In the genomic region with DNA sequence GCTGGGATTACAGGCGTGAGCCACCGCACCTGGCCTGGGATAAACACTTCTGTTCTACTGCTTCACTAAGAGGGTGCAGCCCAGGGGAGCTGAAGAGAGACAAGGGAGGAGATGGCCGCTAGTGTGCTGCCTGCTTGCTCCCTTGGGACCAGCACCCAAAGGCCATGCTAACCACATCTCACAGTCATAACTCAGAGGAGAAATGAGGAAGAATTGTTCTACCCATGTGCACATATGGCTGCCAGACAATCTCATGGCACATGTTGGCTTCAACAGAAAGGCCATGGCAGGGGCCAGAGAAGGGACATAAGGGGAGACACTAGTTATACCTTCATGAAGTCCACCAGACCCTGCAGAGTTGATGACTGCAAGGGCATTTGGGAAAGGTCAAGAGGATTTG, we compare ENCODE assay signal across 17 cellular contexts. TPM values are rescaled to one million over a fixed set of nuclear protein-coding genes. Genes with fewer than 3 reads are reported as not detected.
DNase-seq lines count a peak whose midpoint lies in the region; ATAC-seq and TF ChIP-seq lines count a peak whose summit lies in the region.
"Had no signal": no experiment of that assay in that cellular context is flagged by ENCODE, and none has a peak within 500 bp of the region (broad histone marks: within the 10 kb centered on the region; RNA-seq: fewer than 3 reads in every experiment).

No MANE protein-coding gene starts in this region.

- no peak overlapping the region for H2AK5ac ChIP-seq in mesenchymal stem cell (ENCODE audit: low read length, severe bottlenecking)

- H3K36me3 ChIP-seq in OCI-LY7 (ENCODE audit: insufficient read depth, low read length) (no peaks in the 10 kb centered on the region), mesenchymal stem cell (ENCODE audit: control insufficient read depth in 1 of 2, insufficient read depth in 2 of 2, low read depth in 1 of 2, low read length in 2 of 2) (peaks cover 18 to 33% of the 10 kb centered on the region in 2 experiments)

- H3K9me3 ChIP-seq in OCI-LY7 (ENCODE audit: low read length) (no peaks in the 10 kb centered on the region), mesenchymal stem cell (ENCODE audit: control insufficient read depth, low read length) (no peaks in the 10 kb centered on the region)
- H3K9me3 ChIP-seq: A549, upper lobe of left lung had no signal

- no peaks in the 10 kb centered on the region for H3K79me2 ChIP-seq in OCI-LY7 (ENCODE audit: insufficient read depth, low read depth, low read length)

- no peak overlapping the region for H4K91ac ChIP-seq in mesenchymal stem cell (ENCODE audit: low read length)

- no TSS peak for BruUV-seq in OCI-LY7 (replicated peaks; lab: Mats Ljungman, UMichigan)

- WGBS in mesenchymal stem cell: 100% methylated on average over 2 of the region's 3 CpGs

- POLR2A ChIA-PET in OCI-LY7 (lab: Charles Lee): no interaction called here

- no peaks in the 10 kb centered on the region for H3K9me2 ChIP-seq in OCI-LY7 (ENCODE audit: insufficient read depth, low read length)

- H3K18ac ChIP-seq in mesenchymal stem cell (ENCODE audit: low read depth in 1 of 2, low read length in 2 of 2): no peak overlapping the region

- H2AFZ ChIP-seq in OCI-LY7 (ENCODE audit: low read length) (no peak overlapping the region), mesenchymal stem cell (ENCODE audit: low read depth, low read length) (no peak overlapping the region)

- peaks cover 38% of the 10 kb centered on the region for H3K36me3 Mint-ChIP-seq in osteocyte (ENCODE audit: unreplicated experiment)
- H3K36me3 Mint-ChIP-seq in activated T-cell treated with anti-CD3 and anti-CD28 coated beads, Interleukin-2, amount 50 U/mL, for 24 hours (ENCODE audit: low read depth): no peaks in the 10 kb centered on the region
- H3K36me3 Mint-ChIP-seq: IgD-negative memory B cell had no signal

- no peaks in the 10 kb centered on the region for H4K20me1 ChIP-seq in OCI-LY7 (ENCODE audit: insufficient read depth, low read length)

- H3K4me3 Mint-ChIP-seq in osteocyte (ENCODE audit: unreplicated experiment): no peak overlapping the region
- no peak overlapping the region for H3K4me3 Mint-ChIP-seq in activated T-cell treated with anti-CD3 and anti-CD28 coated beads, Interleukin-2, amount 50 U/mL, for 24 hours
- H3K4me3 Mint-ChIP-seq: activated T-cell treated with anti-CD3 and anti-CD28 coated beads, Interleukin-2, amount 50 U/mL, for 4 hours; IgD-negative memory B cell; neural crest cell had no signal

- H2BK15ac ChIP-seq in mesenchymal stem cell (ENCODE audit: low read depth, poor library complexity, severe bottlenecking): no peak overlapping the region

- no peak for TF ChIP-seq POLR2A in GM18505 (IDR thresholded peaks at IDR 0.05; ENCODE audit: borderline replicate concordance, extremely low read depth, insufficient read depth, insufficient read length)

- no peaks in the 10 kb centered on the region for H3K9me3 Mint-ChIP-seq in osteocyte (ENCODE audit: unreplicated experiment)
- no peaks in the 10 kb centered on the region for H3K9me3 Mint-ChIP-seq in activated T-cell treated with anti-CD3 and anti-CD28 coated beads, Interleukin-2, amount 50 U/mL, for 24 hours
- H3K9me3 Mint-ChIP-seq: activated T-cell treated with anti-CD3 and anti-CD28 coated beads, Interleukin-2, amount 50 U/mL, for 4 hours; IgD-negative memory B cell; neural crest cell had no signal

- DNase-seq in osteocyte (ENCODE audit: extremely low spot score, unreplicated experiment) (no peak), OCI-LY7 (ENCODE audit: low spot score) (no peak), mesenchymal stem cell (no peak)
- DNase-seq in activated T-cell treated with anti-CD3 and anti-CD28 coated beads, Interleukin-2, amount 50 U/mL, for 24 hours: no peak
- DNase-seq: activated T-cell treated with anti-CD3 and anti-CD28 coated beads, Interleukin-2, amount 50 U/mL, for 4 hours; glutamatergic neuron; NCI-H187 treated with DMSO at 0.1 percent for 48 hours; upper lobe of left lung had no signal

- H2BK12ac ChIP-seq in mesenchymal stem cell (ENCODE audit: low read length in 2 of 2): no peak overlapping the region

- H3K27me3 Mint-ChIP-seq in osteocyte (ENCODE audit: unreplicated experiment): no peaks in the 10 kb centered on the region
- no peaks in the 10 kb centered on the region for H3K27me3 Mint-ChIP-seq in activated T-cell treated with anti-CD3 and anti-CD28 coated beads, Interleukin-2, amount 50 U/mL, for 24 hours

- no peak overlapping the region for H2BK120ac ChIP-seq in mesenchymal stem cell (ENCODE audit: low read depth, low read length)

- H4K8ac ChIP-seq in mesenchymal stem cell (ENCODE audit: low read length): no peak overlapping the region

- no peak for TF ChIP-seq CTCF in osteocyte (IDR thresholded peaks at IDR 0.05)
- no peak for TF ChIP-seq CTCF in OCI-LY7 (conservative IDR thresholded peaks at IDR 0.05; ENCODE audit: low read length)

- H3K4me2 ChIP-seq in OCI-LY7 (ENCODE audit: low read length) (no peak overlapping the region), mesenchymal stem cell (ENCODE audit: low read length, poor library complexity, severe bottlenecking) (no peak overlapping the region)
- H3K4me2 ChIP-seq: A549, smooth muscle cell had no signal

- peak; percentile 73 for ATAC-seq in GM18505 (IDR thresholded peaks at IDR 0.05; ENCODE audit: unreplicated experiment)
- ATAC-seq in GM19467 (IDR thresholded peaks at IDR 0.05; ENCODE audit: unreplicated experiment): peak; percentile 87
- ATAC-seq in HG02852 (IDR thresholded peaks at IDR 0.05; ENCODE audit: unreplicated experiment): peak; percentile 68
- peak; percentile 92 for ATAC-seq in HG03442 (IDR thresholded peaks at IDR 0.05; ENCODE audit: unreplicated experiment)
- ATAC-seq: A549; activated T-cell treated with anti-CD3 and anti-CD28 coated beads, Interleukin-2, amount 50 U/mL, for 4 hours; left lobe of liver had no signal

- H3K4me3 ChIP-seq in OCI-LY7 (ENCODE audit: low read depth, low read length, poor library complexity, severe bottlenecking) (no peak overlapping the region), mesenchymal stem cell (ENCODE audit: insufficient read depth in 1 of 2, low read depth in 1 of 2, low read length in 2 of 2) (no peak overlapping the region)
- H3K4me3 ChIP-seq: A549, smooth muscle cell, upper lobe of left lung had no signal

- H3K4me1 Mint-ChIP-seq in osteocyte (ENCODE audit: unreplicated experiment): peaks cover 5% of the 10 kb centered on the region
- H3K4me1 Mint-ChIP-seq in activated T-cell treated with anti-CD3 and anti-CD28 coated beads, Interleukin-2, amount 50 U/mL, for 24 hours (ENCODE audit: low read depth): no peaks in the 10 kb centered on the region

- peaks cover 8% of the 10 kb centered on the region for H3K79me1 ChIP-seq in mesenchymal stem cell (replicated peaks; ENCODE audit: low read length, poor library complexity, severe bottlenecking)

- no peaks in the 10 kb centered on the region for H3K27me3 ChIP-seq in mesenchymal stem cell (ENCODE audit: control insufficient read depth in 1 of 2, insufficient read depth in 1 of 2, low read length in 2 of 2)
- H3K27me3 ChIP-seq: upper lobe of left lung had no signal

- H2BK5ac ChIP-seq in mesenchymal stem cell (ENCODE audit: low read depth, low read length, poor library complexity, severe bottlenecking): no peak overlapping the region

- no peak overlapping the region for H3K4ac ChIP-seq in mesenchymal stem cell (ENCODE audit: low read depth in 1 of 2, low read length in 2 of 2)

- no peak overlapping the region for H3K27ac Mint-ChIP-seq in osteocyte (ENCODE audit: unreplicated experiment)
- H3K27ac Mint-ChIP-seq in activated T-cell treated with anti-CD3 and anti-CD28 coated beads, Interleukin-2, amount 50 U/mL, for 24 hours: no peak overlapping the region
- H3K27ac Mint-ChIP-seq: IgD-negative memory B cell had no signal

- intact Hi-C loops in OCI-LY7 (cut with micrococcal nuclease; ENCODE audit: unreplicated experiment): no loop called here

- no peak overlapping the region for H3K14ac ChIP-seq in mesenchymal stem cell (ENCODE audit: low read length in 2 of 2)

- H3K9ac ChIP-seq in mesenchymal stem cell (ENCODE audit: low read length): no peak overlapping the region

- H3K4me1 ChIP-seq in OCI-LY7 (ENCODE audit: insufficient read depth, low read length, poor library complexity, severe bottlenecking) (no peaks in the 10 kb centered on the region), mesenchymal stem cell (ENCODE audit: control insufficient read depth, insufficient read depth, low read depth, low read length) (no peaks in the 10 kb centered on the region)
- H3K4me1 ChIP-seq: A549, upper lobe of left lung had no signal

- CTCF ChIA-PET in OCI-LY7 (lab: Charles Lee; ENCODE audit: unreplicated experiment): no interaction called here

- no peak overlapping the region for H3K27ac ChIP-seq in OCI-LY7 (ENCODE audit: low read depth, low read length, poor library complexity, severe bottlenecking)
- H3K27ac ChIP-seq in mesenchymal stem cell (ENCODE audit: low read length, poor library complexity, severe bottlenecking): no peak overlapping the region
- H3K27ac ChIP-seq: A549, upper lobe of left lung had no signal

- no peak overlapping the region for H3K23ac ChIP-seq in mesenchymal stem cell (ENCODE audit: low read length in 2 of 2)

RNA-seq across cellular contexts. Expression of a gene that starts 22.4 kb away (rescaled TPM):
- not detected in 2 replicates for total RNA-seq in osteocyte
- total RNA-seq in OCI-LY7 (2014; rRNA removed; shearing (Covaris generic)): not detected in 2 replicates
- total RNA-seq in OCI-LY7 (2022): not detected in 2 replicates
- 0.03 TPM for polyA plus RNA-seq in mesenchymal stem cell (2013, experiment 1 of 2)
- not detected for polyA plus RNA-seq in mesenchymal stem cell (2013, experiment 2 of 2)
- total RNA-seq: activated T-cell treated with anti-CD3 and anti-CD28 coated beads, Interleukin-2, amount 50 U/mL, for 4 hours; left lobe of liver; neural crest cell; smooth muscle cell had no signal
- polyA plus RNA-seq: A549, IgD-negative memory B cell had no signal

RNA-seq across cellular contexts. Expression of a gene that starts 24.6 kb away (rescaled TPM):
- not detected in 2 replicates for total RNA-seq in osteocyte
- total RNA-seq in OCI-LY7 (2014; rRNA removed; shearing (Covaris generic)): not detected in 2 replicates
- total RNA-seq in OCI-LY7 (2022): not detected in 2 replicates
- polyA plus RNA-seq in mesenchymal stem cell (2013, experiment 1 of 2): not detected
- not detected for polyA plus RNA-seq in mesenchymal stem cell (2013, experiment 2 of 2)
- total RNA-seq: activated T-cell treated with anti-CD3 and anti-CD28 coated beads, Interleukin-2, amount 50 U/mL, for 4 hours; left lobe of liver; neural crest cell; smooth muscle cell; upper lobe of left lung had no signal
- polyA plus RNA-seq: A549, IgD-negative memory B cell, smooth muscle cell had no signal
